ENCODE assay signal across 17 cellular contexts in the genomic region with DNA sequence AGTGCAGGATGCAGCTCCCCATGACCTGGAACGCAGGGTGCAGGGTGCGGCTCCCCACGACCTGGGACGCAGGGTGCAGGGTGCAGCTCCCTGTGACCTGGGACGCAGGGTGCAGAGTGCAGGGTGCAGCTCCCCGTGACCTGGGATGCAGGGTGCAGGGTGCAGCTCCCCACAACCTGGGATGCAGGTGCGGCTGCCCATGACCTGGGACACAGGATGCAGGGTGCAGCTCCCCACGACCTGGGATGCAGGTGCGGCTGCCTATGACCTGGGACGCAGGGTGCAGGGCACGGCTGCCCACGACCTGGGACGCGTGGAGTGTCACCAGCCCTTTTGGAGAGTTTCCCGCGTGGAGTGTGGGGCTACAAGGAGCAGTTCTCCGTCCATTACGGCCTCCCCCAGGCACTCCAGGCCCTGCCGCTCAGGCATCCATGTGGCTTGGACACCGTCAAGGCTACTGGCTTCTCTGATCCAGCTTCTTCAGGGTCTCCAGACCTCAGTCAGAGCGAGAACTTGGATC. TPM values are rescaled to one million over a fixed set of nuclear protein-coding genes. Genes with fewer than 3 reads are reported as not detected.
"Had no signal": no experiment of that assay in that cellular context is flagged by ENCODE, and none has a peak within 500 bp of the region (broad histone marks: within the 10 kb centered on the region; RNA-seq: fewer than 3 reads in every experiment).

No MANE protein-coding gene starts in this region.

- H3K9me3 ChIP-seq: adrenal gland, esophagus squamous epithelium, pancreas, spleen, thyroid gland had no signal

- H3K4me1 Mint-ChIP-seq: activated CD8-positive, alpha-beta memory T cell treated with anti-CD3 and anti-CD28 coated beads, Interleukin-2, amount 10 ng/mL, durations not matched to agents 7 days and 5 days; activated naive CD4-positive, alpha-beta T cell treated with anti-CD3 and anti-CD28 coated beads, Interleukin-2, amount 50 U/mL, for 24 hours had no signal

- H3K36me3 Mint-ChIP-seq: activated CD4-positive, alpha-beta memory T cell treated with anti-CD3 and anti-CD28 coated beads for 36 hours; activated CD8-positive, alpha-beta memory T cell treated with anti-CD3 and anti-CD28 coated beads, Interleukin-2, amount 10 ng/mL, durations not matched to agents 7 days and 5 days; activated naive CD4-positive, alpha-beta T cell treated with anti-CD3 and anti-CD28 coated beads, Interleukin-2, amount 50 U/mL, for 24 hours had no signal

- H3K27ac ChIP-seq: adrenal gland, esophagus squamous epithelium, pancreas, spleen, thyroid gland had no signal

- H3K27ac Mint-ChIP-seq: activated CD4-positive, alpha-beta memory T cell treated with anti-CD3 and anti-CD28 coated beads for 36 hours; activated CD4-positive, alpha-beta T cell treated with anti-CD3 and anti-CD28 coated beads for 36 hours; activated CD8-positive, alpha-beta memory T cell treated with anti-CD3 and anti-CD28 coated beads, Interleukin-2, amount 10 ng/mL, durations not matched to agents 7 days and 5 days; activated naive CD4-positive, alpha-beta T cell treated with anti-CD3 and anti-CD28 coated beads, Interleukin-2, amount 50 U/mL, for 24 hours; T-helper 17 cell had no signal

- H3K4me3 Mint-ChIP-seq: activated CD4-positive, alpha-beta memory T cell treated with anti-CD3 and anti-CD28 coated beads for 36 hours; activated CD4-positive, alpha-beta T cell treated with anti-CD3 and anti-CD28 coated beads for 36 hours; activated CD8-positive, alpha-beta memory T cell treated with anti-CD3 and anti-CD28 coated beads, Interleukin-2, amount 10 ng/mL, durations not matched to agents 7 days and 5 days; activated naive CD4-positive, alpha-beta T cell treated with anti-CD3 and anti-CD28 coated beads, Interleukin-2, amount 50 U/mL, for 24 hours; nephron; T-helper 17 cell had no signal

- ATAC-seq: activated CD4-positive, alpha-beta T cell treated with anti-CD3 and anti-CD28 coated beads for 36 hours; activated CD8-positive, alpha-beta memory T cell treated with anti-CD3 and anti-CD28 coated beads, Interleukin-2, amount 10 ng/mL, durations not matched to agents 7 days and 5 days; left ventricle myocardium superior; pancreas; sciatic nerve; T-helper 17 cell had no signal

- H3K27me3 Mint-ChIP-seq: activated CD8-positive, alpha-beta memory T cell treated with anti-CD3 and anti-CD28 coated beads, Interleukin-2, amount 10 ng/mL, durations not matched to agents 7 days and 5 days; T-helper 17 cell had no signal

- H3K4me1 ChIP-seq: pancreas had no signal

- H3K4me3 ChIP-seq: adrenal gland, esophagus squamous epithelium, pancreas, spleen, thyroid gland had no signal

- H3K36me3 ChIP-seq: adrenal gland, esophagus squamous epithelium, pancreas, spleen, thyroid gland had no signal

- H3K27me3 ChIP-seq: adrenal gland, pancreas, thyroid gland had no signal

- H3K9me3 Mint-ChIP-seq: activated CD4-positive, alpha-beta memory T cell treated with anti-CD3 and anti-CD28 coated beads for 36 hours; activated naive CD4-positive, alpha-beta T cell treated with anti-CD3 and anti-CD28 coated beads, Interleukin-2, amount 50 U/mL, for 24 hours; nephron had no signal

- DNase-seq: activated CD4-positive, alpha-beta memory T cell treated with anti-CD3 and anti-CD28 coated beads for 36 hours; activated CD4-positive, alpha-beta T cell treated with anti-CD3 and anti-CD28 coated beads for 36 hours; activated CD8-positive, alpha-beta memory T cell treated with anti-CD3 and anti-CD28 coated beads, Interleukin-2, amount 10 ng/mL, durations not matched to agents 7 days and 5 days; activated effector memory CD4-positive, alpha-beta T cell treated with Interleukin-2 at 50 U/mL for 16 hours; activated T-cell treated with anti-CD3 and anti-CD28 coated beads, Interleukin-2, amount 50 U/mL, for 1 hour; adrenal gland; esophagus squamous epithelium; hippocampal formation; kidney glomerular epithelial cell; left ventricle myocardium superior; spleen; T-helper 17 cell; thyroid gland had no signal

RNA-seq across cellular contexts. Expression of a gene that starts 38.7 kb away (rescaled TPM):
- total RNA-seq: activated CD4-positive, alpha-beta memory T cell treated with anti-CD3 and anti-CD28 coated beads for 36 hours; T-helper 17 cell had no signal
